In genomic region chr11:115415939-115416338, GRCh38 we compare ENCODE assay signal across 28 cellular contexts.
"Had no signal": no experiment of that assay in that cellular context is flagged by ENCODE, and none has a peak within 500 bp of the region (broad histone marks: within the 10 kb centered on the region; RNA-seq: fewer than 3 reads in every experiment).

No MANE protein-coding gene starts in this region.

- H3K4me3 ChIP-seq: esophagus muscularis mucosa, gastrocnemius medialis, heart right ventricle, hepatocyte had no signal

- DNase-seq: activated CD4-positive, alpha-beta memory T cell treated with anti-CD3 and anti-CD28 coated beads, Interleukin-2, amount 10 ng/mL, durations not matched to agents 7 days and 5 days; activated CD4-positive, alpha-beta T cell treated with anti-CD3 and anti-CD28 coated beads for 1 hour; activated CD4-positive, alpha-beta T cell treated with anti-CD3 and anti-CD28 coated beads for 4 hours; activated CD4-positive, alpha-beta T cell treated with anti-CD3 and anti-CD28 coated beads, Interleukin-2, amount 10 ng/mL, durations not matched to agents 7 days and 5 days; activated CD4-positive, alpha-beta T cell treated with anti-CD3 and anti-CD28 coated beads, Interleukin-2, amount 50 U/mL, for 4 hours; activated CD8-positive, alpha-beta memory T cell treated with anti-CD3 and anti-CD28 coated beads, Interleukin-2, amount 50 U/mL, for 48 hours; activated effector memory CD4-positive, alpha-beta T cell treated with Interleukin-2 at 50 U/mL for 16 hours; activated gamma-delta T cell treated with Interleukin-2 at 50 U/mL for 16 hours; activated naive CD4-positive, alpha-beta T cell treated with anti-CD3 and anti-CD28 coated beads, Interleukin-2, amount 50 U/mL, for 16 hours; activated naive CD4-positive, alpha-beta T cell treated with Interleukin-2 at 50 U/mL for 16 hours; activated T-cell treated with anti-CD3 and anti-CD28 coated beads for 4 hours; activated T-cell treated with anti-CD3 and anti-CD28 coated beads, Interleukin-2, amount 50 U/mL, for 4 hours; amniotic stem cell; anterior cingulate cortex; caudate nucleus; cortex of kidney; dermis blood vessel endothelial cell; effector CD4-positive, alpha-beta T cell; effector memory CD8-positive, alpha-beta T cell; erythroblast; foreskin keratinocyte; gastrocnemius medialis; heart right ventricle; T-helper 2 cell had no signal

- H3K27ac ChIP-seq: esophagus muscularis mucosa, foreskin keratinocyte, gastrocnemius medialis, heart right ventricle, hepatocyte had no signal

- H3K9me3 ChIP-seq: esophagus muscularis mucosa, gastrocnemius medialis, heart right ventricle had no signal

- H3K27me3 ChIP-seq: esophagus muscularis mucosa, foreskin keratinocyte, gastrocnemius medialis, heart right ventricle, hepatocyte had no signal

- ATAC-seq: activated T-cell treated with anti-CD3 and anti-CD28 coated beads, Interleukin-2, amount 50 U/mL, for 4 hours; activated T-helper 17 cell treated with anti-CD3 and anti-CD28 coated beads, Interleukin-2, amount 50 U/mL, for 72 hours; effector memory CD8-positive, alpha-beta T cell; foreskin keratinocyte; gastrocnemius medialis; heart right ventricle; WTC11 had no signal

- H2AFZ ChIP-seq: hepatocyte had no signal

- H3K4me1 ChIP-seq: foreskin keratinocyte, gastrocnemius medialis had no signal

- H3K36me3 ChIP-seq: esophagus muscularis mucosa, gastrocnemius medialis, heart right ventricle had no signal

- H3K4me2 ChIP-seq: hepatocyte had no signal
